Comparison of ENCODE assay signal across 8 cellular contexts in genomic region chr10:97731346-97732051, GRCh38. TPM values are rescaled to one million over a fixed set of nuclear protein-coding genes. Genes with fewer than 3 reads are reported as not detected.
DNase-seq lines count a peak whose midpoint lies in the region; ATAC-seq and TF ChIP-seq lines count a peak whose summit lies in the region.

No MANE protein-coding gene starts in this region.

- H2AFZ ChIP-seq in Loucy (ENCODE audit: low read length) = peak overlapping the region; percentile 16; the same call in 1 of the 2 replicates

- H3K27me3 ChIP-seq in Loucy (ENCODE audit: insufficient read depth, low read length, poor library complexity, severe bottlenecking) = no peaks in the 10 kb centered on the region
- no peaks in the 10 kb centered on the region for H3K27me3 ChIP-seq in SJCRH30
- H3K27me3 ChIP-seq in adipocyte (replicated peaks; ENCODE audit: control insufficient read depth, insufficient read depth, low read length) = no peaks in the 10 kb centered on the region
- no peaks in the 10 kb centered on the region for H3K27me3 ChIP-seq in left ventricle myocardium inferior (ENCODE audit: low read depth)

- H3K27ac ChIP-seq in SJCRH30 (no peak overlapping the region), left ventricle myocardium inferior (replicated peaks) (no peak overlapping the region)

- intact Hi-C loops in left ventricle myocardium inferior (cut with micrococcal nuclease) = loop anchor here (10.0 kb wide), 1 partner anchor 47 kb away; the partner anchor contains the start of gene AVPI1

- H3K9ac ChIP-seq in Loucy (ENCODE audit: low read depth, low read length, poor library complexity, severe bottlenecking) (no peak overlapping the region), adipocyte (ENCODE audit: low read length) (no peak overlapping the region)

- no peaks in the 10 kb centered on the region for H4K20me1 ChIP-seq in Loucy (ENCODE audit: insufficient read depth, low read length, poor library complexity, severe bottlenecking)

- H3K4me2 ChIP-seq in Loucy (ENCODE audit: low read depth, low read length, poor library complexity, severe bottlenecking) = no peak overlapping the region

- peak; percentile 82 for DNase-seq in EH (ENCODE audit: low read depth)
- peak; percentile 68 to 89 for DNase-seq in SJCRH30
- peak; percentile 93 for DNase-seq in adipocyte (ENCODE audit: low read depth)
- DNase-seq in left ventricle myocardium inferior = no peak
- DNase-seq in retina = peak; percentile 72
- DNase-seq in mesenteric fat pad (ENCODE audit: low spot score) = no peak

- H3K4me1 ChIP-seq in Loucy (ENCODE audit: insufficient read depth, low read length, poor library complexity, severe bottlenecking) (peaks cover 2% of the 10 kb centered on the region), SJCRH30 (peaks cover 2% of the 10 kb centered on the region; the same call in 1 of the 2 replicates), adipocyte (ENCODE audit: control insufficient read depth, insufficient read depth, low read length) (peaks cover 10% of the 10 kb centered on the region), left ventricle myocardium inferior (peaks cover 13% of the 10 kb centered on the region)

- H3F3A ChIP-seq in Loucy (ENCODE audit: low read depth) = no peaks in the 10 kb centered on the region

- H3K9me3 ChIP-seq in Loucy (ENCODE audit: insufficient read depth, low read depth, low read length) = no peaks in the 10 kb centered on the region
- no peaks in the 10 kb centered on the region for H3K9me3 ChIP-seq in SJCRH30 (replicated peaks)
- H3K9me3 ChIP-seq in adipocyte (ENCODE audit: control insufficient read depth, low read length) = no peaks in the 10 kb centered on the region
- no peaks in the 10 kb centered on the region for H3K9me3 ChIP-seq in left ventricle myocardium inferior (replicated peaks)

- H3K4me3 ChIP-seq in Loucy (ENCODE audit: low read length, poor library complexity, severe bottlenecking) = no peak overlapping the region
- H3K4me3 ChIP-seq in SJCRH30 = no peak overlapping the region
- no peak overlapping the region for H3K4me3 ChIP-seq in adipocyte (ENCODE audit: low read length)
- no peak overlapping the region for H3K4me3 ChIP-seq in left ventricle myocardium inferior

- H3K79me2 ChIP-seq in Loucy (ENCODE audit: insufficient read depth, low read length) = no peaks in the 10 kb centered on the region

- no peak for ATAC-seq in HG02885 (IDR thresholded peaks at IDR 0.05; ENCODE audit: poor library complexity, unreplicated experiment)

- TF ChIP-seq CTCF in Loucy (conservative IDR thresholded peaks at IDR 0.05; ENCODE audit: low read length) (peak; percentile 94), left ventricle myocardium inferior (IDR thresholded peaks at IDR 0.05; ENCODE audit: borderline replicate concordance) (peak; percentile 88)

- H3K36me3 ChIP-seq in Loucy (ENCODE audit: insufficient read depth, low read length) = no peaks in the 10 kb centered on the region
- H3K36me3 ChIP-seq in SJCRH30 = no peaks in the 10 kb centered on the region
- H3K36me3 ChIP-seq in adipocyte (ENCODE audit: control insufficient read depth, insufficient read depth, low read length, severe bottlenecking) = no peaks in the 10 kb centered on the region
- H3K36me3 ChIP-seq in left ventricle myocardium inferior = no peaks in the 10 kb centered on the region

- H3K9me2 ChIP-seq in Loucy (replicated peaks; ENCODE audit: low read depth, low read length) = no peaks in the 10 kb centered on the region

RNA-seq across cellular contexts. Expression of gene ZFYVE27, which starts 5.4 kb away (rescaled TPM):
- 20.7 and 27.1 TPM in 2 replicates for total RNA-seq in SJCRH30 (2014; rRNA removed; shearing (Covaris generic))
- 13.2 TPM for total RNA-seq in left ventricle myocardium inferior
- total RNA-seq in mesenteric fat pad = 19.2 TPM

RNA-seq across cellular contexts. Expression of gene MARVELD1, which starts 18.0 kb away (rescaled TPM):
- 29.8 and 30.4 TPM in 2 replicates for total RNA-seq in SJCRH30 (2014; rRNA removed; shearing (Covaris generic))
- 6.4 TPM for total RNA-seq in left ventricle myocardium inferior
- total RNA-seq in mesenteric fat pad = 28.7 TPM

RNA-seq across cellular contexts. Expression of gene SFRP5, which starts 40.3 kb away (rescaled TPM):
- not detected in 2 replicates for total RNA-seq in SJCRH30 (2014; rRNA removed; shearing (Covaris generic))
- total RNA-seq in left ventricle myocardium inferior = 8.7 TPM
- total RNA-seq in mesenteric fat pad = not detected

RNA-seq across cellular contexts. Expression of gene AVPI1, which starts 44.5 kb away (rescaled TPM):
- total RNA-seq in SJCRH30 (2014; rRNA removed; shearing (Covaris generic)) = 11.2 and 14.4 TPM in 2 replicates
- total RNA-seq in left ventricle myocardium inferior (6.7 TPM), mesenteric fat pad (30.5 TPM)

Comparison
In these comparisons a context has a peak if more than half of its experiments do, and no peak if none do; other contexts are left out.
1. DNase-seq: peak in EH (single experiment), SJCRH30 (2 of 2), adipocyte (single experiment) and retina (single experiment); none in left ventricle myocardium inferior (single experiment) and mesenteric fat pad (single experiment).